ENCODE assay signal across 18 cellular contexts in genomic region chr1:40982721-40983120, GRCh38. TPM values are rescaled to one million over a fixed set of nuclear protein-coding genes. Genes with fewer than 3 reads are reported as not detected.
DNase-seq lines count a peak whose midpoint lies in the region; ATAC-seq, FAIRE-seq and TF ChIP-seq lines count a peak whose summit lies in the region.
"Had no signal": no experiment of that assay in that cellular context is flagged by ENCODE, and none has a peak within 500 bp of the region (broad histone marks: within the 10 kb centered on the region; RNA-seq: fewer than 3 reads in every experiment).

No MANE protein-coding gene starts in this region.

- no peaks in the 10 kb centered on the region for H3K27me3 ChIP-seq in BLaER1 treated with 17β-estradiol and CSF1 and Interleukin-3, amounts not matched to agents 10 nM and 100 nM
- H3K27me3 ChIP-seq in Karpas-422 (ENCODE audit: low read length) (no peaks in the 10 kb centered on the region), GM12878 (replicated peaks in 1 of 2; ENCODE audit: control insufficient read depth in 2 of 2, insufficient read depth in 2 of 2, low read length in 1 of 2) (no peaks in the 10 kb centered on the region), ovary (no peaks in the 10 kb centered on the region)
- H3K27me3 ChIP-seq: brain microvascular endothelial cell, SJCRH30 had no signal

- H3K4me1 ChIP-seq in BLaER1 treated with 17β-estradiol and CSF1 and Interleukin-3, amounts not matched to agents 10 nM and 100 nM, result peaks cover 36 to 74% (median 71%) of the 10 kb centered on the region in 10 experiments
- H3K4me1 ChIP-seq in Karpas-422 (ENCODE audit: low read length) (peaks cover 28% of the 10 kb centered on the region), GM12878 (ENCODE audit: control insufficient read depth, insufficient read depth, low read length) (peaks cover 4% of the 10 kb centered on the region; the same call in 1 of the 2 replicates), ovary (ENCODE audit: insufficient read depth) (peaks cover 24% of the 10 kb centered on the region)

- in situ Hi-C loops in GM12878 (cut with MboI), result no loop called here

- no peaks in the 10 kb centered on the region for H3K9me3 Mint-ChIP-seq in T-cell
- H3K9me3 Mint-ChIP-seq: activated T-helper 2 cell treated with anti-CD3 and anti-CD28 coated beads, Interferon-gamma antibody, Interleukin-2, Interleukin-4, amounts not matched to agents 10 μg/mL and 5 μg/mL and 100 μg/mL, durations not matched to agents 14 hours and 24 hours and 36 hours had no signal

- FAIRE-seq in GM12878 (lab: Jason Lieb, UNC), result no peak

- peaks cover 33 to 67% (median 59%) of the 10 kb centered on the region in 11 experiments for H3K36me3 ChIP-seq in BLaER1 treated with 17β-estradiol and CSF1 and Interleukin-3, amounts not matched to agents 10 nM and 100 nM
- H3K36me3 ChIP-seq in Karpas-422 (ENCODE audit: insufficient read depth, low read length) (peaks cover 61% of the 10 kb centered on the region), GM12878 (ENCODE audit: control insufficient read depth in 2 of 2, insufficient read depth in 2 of 2, low read length in 1 of 2) (peaks cover 12 to 15% of the 10 kb centered on the region in 2 experiments), ovary (no peaks in the 10 kb centered on the region)

- TF ChIP-seq POLR2A in GM12878 (IDR thresholded peaks at IDR 0.05; ENCODE audit: low read depth, low read length) (no peak), ovary (IDR thresholded peaks at IDR 0.05) (no peak)

- H3K9me2 ChIP-seq in Karpas-422 (replicated peaks; ENCODE audit: insufficient read depth, low read length), result no peaks in the 10 kb centered on the region

- H3K4me3 Mint-ChIP-seq in T-cell, result peak overlapping the region in 1 of 3 donors; percentile 43

- peaks cover 43% of the 10 kb centered on the region for H3K36me3 Mint-ChIP-seq in T-cell

- intact Hi-C loops in GM12878 (cut with micrococcal nuclease; ENCODE audit: unreplicated experiment), result no loop called here
- intact Hi-C loops in ovary (cut with DNase I), result no loop called here

- POLR2A ChIA-PET in GM12878 (lab: Charles Lee), result interaction anchor here (0.5 to 1.9 kb wide), 2 partner anchors 21 to 430 kb away, joined by 3 to 6 read pairs; no protein-coding TSS in a partner anchor
- POLR2A ChIA-PET in T-cell (lab: Charles Lee), result interaction anchor here in 1 of 2 donors (0.5 kb wide), 1 partner anchor 1244 kb away, joined by 4 read pairs; the partner anchor contains the start of gene PPIE

- H3K27ac ChIP-seq in BLaER1 treated with 17β-estradiol and CSF1 and Interleukin-3, amounts not matched to agents 10 nM and 100 nM, result no peak overlapping the region
- H3K27ac ChIP-seq in Karpas-422 (ENCODE audit: low read length) (no peak overlapping the region), GM12878 (ENCODE audit: control insufficient read depth, insufficient read depth) (no peak overlapping the region), ovary (no peak overlapping the region)
- H3K27ac ChIP-seq: SJCRH30 had no signal

- SMC1A ChIA-PET in GM12878 (lab: Charles Lee; ENCODE audit: uncharacterized antibody, unreplicated experiment), result interaction anchor here (0.7 to 3.2 kb wide), 4 partner anchors 8 to 33 kb away, joined by 3 to 13 read pairs (median 4); no protein-coding TSS in a partner anchor

- CTCF ChIA-PET in GM12878 (lab: Yijun Ruan, JAX), result interaction anchor here (1.4 kb wide), 1 partner anchor 21 kb away, joined by 4 read pairs; no protein-coding TSS in a partner anchor
- CTCF ChIA-PET in T-cell (lab: Charles Lee), result interaction anchor here in 1 of 2 donors (2.1 kb wide), 1 partner anchor 21 kb away, joined by 5 read pairs; no protein-coding TSS in a partner anchor

- H3K4me3 ChIP-seq in BLaER1 treated with 17β-estradiol and CSF1 and Interleukin-3, amounts not matched to agents 10 nM and 100 nM, result no peak overlapping the region
- H3K4me3 ChIP-seq in Karpas-422 (ENCODE audit: low read length), result no peak overlapping the region
- H3K4me3 ChIP-seq in GM12878, result no peak overlapping the region
- H3K4me3 ChIP-seq in ovary, result peak overlapping the region; percentile 8
- H3K4me3 ChIP-seq: SJCRH30 had no signal

- peak overlapping the region in 5 of 11 experiments; percentile 1 to 99 (median 98); a peak in 5 of 22 replicates for H3K9ac ChIP-seq in BLaER1 treated with 17β-estradiol and CSF1 and Interleukin-3, amounts not matched to agents 10 nM and 100 nM
- no peak overlapping the region for H3K9ac ChIP-seq in Karpas-422 (ENCODE audit: low read length)
- H3K9ac ChIP-seq in GM12878 (ENCODE audit: control insufficient read depth, insufficient read depth, low read length), result no peak overlapping the region

- no peak for ATAC-seq in GM12878
- ATAC-seq in left lobe of liver, result no peak
- ATAC-seq in T-cell (replicated peaks in 1 of 4), result no peak
- no peak for ATAC-seq in GM21515 (IDR thresholded peaks at IDR 0.05; ENCODE audit: unreplicated experiment)

- TF ChIP-seq RAD21 in GM12878 (IDR thresholded peaks at IDR 0.05; ENCODE audit: insufficient read depth, low read depth, low read length), result no peak

- no peak for TF ChIP-seq EP300 in GM12878 (IDR thresholded peaks at IDR 0.05; ENCODE audit: borderline replicate concordance in 1 of 2, control insufficient read depth in 1 of 2, low read depth in 2 of 2, low read length in 2 of 2)
- TF ChIP-seq EP300 in ovary (IDR thresholded peaks at IDR 0.05), result no peak

- no peak overlapping the region for H2AFZ ChIP-seq in Karpas-422 (ENCODE audit: low read length)
- H2AFZ ChIP-seq in GM12878 (ENCODE audit: control insufficient read depth, low read depth, low read length), result no peak overlapping the region

- RAD21 ChIA-PET in GM12878 (lab: Charles Lee; ENCODE audit: unreplicated experiment), result interaction anchor here (0.5 to 4.1 kb wide), 3 partner anchors 21 to 829 kb away, joined by 3 to 19 read pairs (median 3); no protein-coding TSS in a partner anchor

- peak overlapping the region in 9 of 11 experiments; percentile 91 to 98 (median 95); a peak in 18 of 22 replicates for H3K4me2 ChIP-seq in BLaER1 treated with 17β-estradiol and CSF1 and Interleukin-3, amounts not matched to agents 10 nM and 100 nM
- H3K4me2 ChIP-seq in Karpas-422 (ENCODE audit: low read depth, low read length, poor library complexity, severe bottlenecking) (no peak overlapping the region), GM12878 (ENCODE audit: control insufficient read depth, insufficient read depth) (peak overlapping the region; percentile 39)

- BruUV-seq in GM12878 (replicated peaks; lab: Mats Ljungman, UMichigan), result no TSS peak

- H3K79me2 ChIP-seq in Karpas-422 (ENCODE audit: low read length) (peaks cover 76% of the 10 kb centered on the region), GM12878 (ENCODE audit: control insufficient read depth, insufficient read depth, low read length) (peaks cover 43% of the 10 kb centered on the region)

- WGBS in GM12878 (ENCODE audit: insufficient coverage, insufficient replicate concordance, low lambda C conversion rate, missing lambda C conversion rate), result 64% methylated on average over 1 of the region's 1 CpG
- 14 to 22% (median 20%) methylated on average over 1 of the region's 1 CpG for WGBS in ovary, 3 donors

- H3K9me3 ChIP-seq in BLaER1 treated with 17β-estradiol and CSF1 and Interleukin-3, amounts not matched to agents 10 nM and 100 nM (replicated peaks in 1 of 11), result no peaks in the 10 kb centered on the region
- H3K9me3 ChIP-seq in Karpas-422 (ENCODE audit: low read length) (no peaks in the 10 kb centered on the region), GM12878 (replicated peaks; ENCODE audit: control insufficient read depth, insufficient read depth, low read length) (no peaks in the 10 kb centered on the region), ovary (no peaks in the 10 kb centered on the region)
- H3K9me3 ChIP-seq: SJCRH30 had no signal

- H3K4me1 Mint-ChIP-seq in T-cell, result peaks cover 25 to 29% (median 27%) of the 10 kb centered on the region in 3 donors

- peaks cover 0 to 76% (median 69%) of the 10 kb centered on the region in 11 experiments; a peak in 17 of 22 replicates for H4K20me1 ChIP-seq in BLaER1 treated with 17β-estradiol and CSF1 and Interleukin-3, amounts not matched to agents 10 nM and 100 nM
- H4K20me1 ChIP-seq in Karpas-422 (ENCODE audit: insufficient read depth, low read depth, low read length) (peaks cover 19% of the 10 kb centered on the region), GM12878 (ENCODE audit: control insufficient read depth, insufficient read depth) (no peaks in the 10 kb centered on the region; the same call in 1 of the 2 replicates)

- TF ChIP-seq CTCF in GM12878 (IDR thresholded peaks at IDR 0.05 in 2 of 3, conservative IDR thresholded peaks at IDR 0.05 in 1 of 3; ENCODE audit: control insufficient read depth in 2 of 3, extremely low read depth in 1 of 3, insufficient read depth in 1 of 3, low read depth in 3 of 3, low read length in 3 of 3) (no peak), ovary (IDR thresholded peaks at IDR 0.05) (no peak)

- H3K27ac Mint-ChIP-seq in T-cell, result no peak overlapping the region

- DNase-seq in Karpas-422 (peak; percentile 34), GM12878 (ENCODE audit: low read depth, low spot score) (no peak), ovary (no peak), EL (no peak), left lobe of liver (ENCODE audit: low spot score) (no peak), T-cell (no peak)
- DNase-seq: activated CD4-positive, alpha-beta T cell treated with anti-CD3 and anti-CD28 coated beads, Interleukin-2, amount 50 U/mL, for 48 hours; brain microvascular endothelial cell; C1 segment of cervical spinal cord; Kasumi-1; NCI-H1694; SJCRH30; stimulated activated CD4-positive, alpha-beta T cell treated with anti-CD3 and anti-CD28 coated beads, Interleukin-15, amount 100 ng/mL, for 24 hours; substantia nigra had no signal

- no peaks in the 10 kb centered on the region for H3K27me3 Mint-ChIP-seq in T-cell
- H3K27me3 Mint-ChIP-seq: progenitor cell of endocrine pancreas had no signal

RNA-seq across cellular contexts. Expression of gene CTPS1, which starts 3.2 kb away (rescaled TPM):
- total RNA-seq in Karpas-422 (2014; rRNA removed; shearing (Covaris generic); ENCODE audit: low replicate concordance), result 34.4 and 61.3 TPM in 2 replicates
- 72.6 and 73.7 TPM in 2 replicates for total RNA-seq in GM12878 (2013; cell fraction: nucleolus; rRNA removed)
- total RNA-seq in GM12878 (2014; rRNA removed), result 42.9 and 46.4 TPM in 2 replicates
- total RNA-seq in GM12878 (2014; rRNA removed; fragmentation: Illumina TruSeq; extraction: Trizol), result 71.5 and 74.7 TPM in 2 replicates
- total RNA-seq in GM12878 (2021), result 73.8 and 75.8 TPM in 2 replicates
- 23.7 TPM for polyA plus RNA-seq in GM12878 (2011; ENCODE audit: low read depth)
- 24.0 and 27.5 TPM in 2 replicates for polyA plus RNA-seq in GM12878 (2011; rRNA removed)
- 28.2 and 28.3 TPM in 2 replicates for polyA plus RNA-seq in GM12878 (2011; cell fraction: cytosol; rRNA removed)
- polyA plus RNA-seq in GM12878 (2011; cell fraction: nucleus; rRNA removed), result 71.0 and 107 TPM in 2 replicates
- 24.7 and 25.1 TPM in 2 replicates for polyA plus RNA-seq in GM12878 (2012)
- polyA plus RNA-seq in GM12878 (2014; fragmentation: Illumina TruSeq; extraction: Trizol), result 106 and 138 TPM in 2 replicates
- 10 to 100 TPM; 44.8 to 50.9 TPM for polyA plus RNA-seq in GM12878 (2014; fragmentation: Nextera tagmentation; extraction: Ambion mirVana)
- 49.2 and 49.7 TPM in 2 replicates for polyA plus RNA-seq in GM12878 (2014; rRNA removed)
- polyA plus RNA-seq in GM12878 (2016; fragmentation: Nextera tagmentation; extraction: Ambion mirVana), result 100 to 1,000 TPM in 1 of 2 experiments, 10 to 100 TPM in 1; 97.0 to 101 TPM
- polyA minus RNA-seq in GM12878 (2011; rRNA and poly(A)+ RNA removed), result 35.7 and 55.2 TPM in 2 replicates
- 14.0 and 17.6 TPM in 2 replicates for polyA minus RNA-seq in GM12878 (2011; cell fraction: cytosol; rRNA and poly(A)+ RNA removed)
- 46.8 and 107 TPM in 2 replicates for polyA minus RNA-seq in GM12878 (2011; cell fraction: nucleus; rRNA and poly(A)+ RNA removed)
- 10 to 100 TPM in 6 of 7 donors, 1 to 10 TPM in 1; 8.2 to 34.3 (median 22.6) TPM for total RNA-seq in ovary
- polyA plus RNA-seq in ovary, result 10 to 100 TPM in 1 of 2 donors, 1 to 10 TPM in 1; 5.9 to 23.2 TPM
- 35.6 TPM for total RNA-seq in left lobe of liver
- total RNA-seq in T-cell, result 10 to 100 TPM; 26.0 to 57.2 (median 29.1) TPM

RNA-seq across cellular contexts. Expression of gene SLFNL1, which starts 38.8 kb away (rescaled TPM):
- 0.89 and 1.5 TPM in 2 replicates for total RNA-seq in Karpas-422 (2014; rRNA removed; shearing (Covaris generic); ENCODE audit: low replicate concordance)
- total RNA-seq in GM12878 (2013; cell fraction: nucleolus; rRNA removed), result 4.3 and 4.8 TPM in 2 replicates
- total RNA-seq in GM12878 (2014; rRNA removed) (0.11 and 0.22 TPM in 2 replicates), GM12878 (2014; rRNA removed; fragmentation: Illumina TruSeq; extraction: Trizol) (0.13 and 0.23 TPM in 2 replicates), GM12878 (2021) (0.18 and 0.24 TPM in 2 replicates), ovary (1 to 10 TPM in 2 of 7 donors, under 1 TPM in 5; 0.55 to 1.2 (median 0.72) TPM), left lobe of liver (not detected), T-cell (under 1 TPM; 0.25 to 0.98 (median 0.82) TPM)
- 0.12 TPM for polyA plus RNA-seq in GM12878 (2011; ENCODE audit: low read depth)
- polyA plus RNA-seq in GM12878 (2011; rRNA removed) (0.16 and 0.18 TPM in 2 replicates), GM12878 (2014; fragmentation: Illumina TruSeq; extraction: Trizol) (0.10 TPM in 1 of 2 replicates, not detected in the other), GM12878 (2014; fragmentation: Nextera tagmentation; extraction: Ambion mirVana) (not detected), GM12878 (2014; rRNA removed) (0.05 and 0.20 TPM in 2 replicates), GM12878 (2016; fragmentation: Nextera tagmentation; extraction: Ambion mirVana) (under 1 TPM; 0.55 to 0.98 TPM), ovary (under 1 TPM; 0.05 to 0.23 TPM)
- polyA plus RNA-seq in GM12878 (2011; cell fraction: cytosol; rRNA removed), result 0.12 and 0.19 TPM in 2 replicates
- 1.1 and 1.2 TPM in 2 replicates for polyA plus RNA-seq in GM12878 (2011; cell fraction: nucleus; rRNA removed)
- polyA plus RNA-seq in GM12878 (2012), result 0.17 and 0.46 TPM in 2 replicates
- polyA minus RNA-seq in GM12878 (2011; rRNA and poly(A)+ RNA removed), result 0.59 and 1.3 TPM in 2 replicates
- not detected in 2 replicates for polyA minus RNA-seq in GM12878 (2011; cell fraction: cytosol; rRNA and poly(A)+ RNA removed)
- polyA minus RNA-seq in GM12878 (2011; cell fraction: nucleus; rRNA and poly(A)+ RNA removed), result 1.6 and 3.3 TPM in 2 replicates
